12 cellular contexts compared by ENCODE assay signal in the genomic region with DNA sequence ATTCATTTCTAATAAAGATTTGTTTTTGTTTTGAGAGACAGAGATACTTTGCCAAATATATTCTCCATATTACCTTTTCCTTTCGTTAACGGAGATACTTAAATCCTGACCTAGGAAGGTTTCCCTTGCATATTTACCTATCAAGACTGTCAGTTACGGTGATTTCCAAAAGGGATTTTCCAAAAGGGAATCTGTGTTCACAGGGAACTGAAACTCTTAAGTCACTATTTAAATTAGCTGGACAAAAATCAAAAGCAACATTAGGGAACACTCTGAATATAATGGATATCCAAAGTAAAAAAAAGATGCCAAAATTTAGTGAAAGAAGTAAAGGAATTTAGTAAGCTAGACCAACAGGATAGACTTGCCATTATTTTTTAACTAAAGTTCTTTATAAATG. TPM values are rescaled to one million over a fixed set of nuclear protein-coding genes. Genes with fewer than 3 reads are reported as not detected.
DNase-seq lines count a peak whose midpoint lies in the region; ATAC-seq, FAIRE-seq and TF ChIP-seq lines count a peak whose summit lies in the region.
"Had no signal": no experiment of that assay in that cellular context is flagged by ENCODE, and none has a peak within 500 bp of the region (broad histone marks: within the 10 kb centered on the region; RNA-seq: fewer than 3 reads in every experiment).

No MANE protein-coding gene starts in this region.

- H4K20me1 ChIP-seq in keratinocyte (ENCODE audit: control insufficient read depth, extremely low read depth, insufficient read depth, low read length): no peaks in the 10 kb centered on the region

- H3K79me2 ChIP-seq in keratinocyte (ENCODE audit: control insufficient read depth, insufficient read depth, low read length): peaks cover 96% of the 10 kb centered on the region

- H3K4me1 Mint-ChIP-seq in HFFc6 (ENCODE audit: low read depth): peaks cover 72% of the 10 kb centered on the region
- H3K4me1 Mint-ChIP-seq in activated naive CD8-positive, alpha-beta T cell treated with anti-CD3 and anti-CD28 coated beads, Interleukin-2, amount 50 U/mL, for 24 hours: peaks cover 56% of the 10 kb centered on the region
- H3K4me1 Mint-ChIP-seq in stimulated activated memory B cell treated with anti-CD40 and anti-IgM and Interleukin-4, amounts not matched to agents 10 μg/mL and 1 μg/mL and 100 μg/mL, for 72 hours: peaks cover 40% of the 10 kb centered on the region

- no peaks in the 10 kb centered on the region for H3K27me3 ChIP-seq in keratinocyte (ENCODE audit: control insufficient read depth, extremely low read depth, insufficient read depth, low read length)

- peaks cover 58% of the 10 kb centered on the region for H3K36me3 Mint-ChIP-seq in HFFc6 (ENCODE audit: low read depth)
- peaks cover 12% of the 10 kb centered on the region for H3K36me3 Mint-ChIP-seq in activated naive CD8-positive, alpha-beta T cell treated with anti-CD3 and anti-CD28 coated beads, Interleukin-2, amount 50 U/mL, for 24 hours (ENCODE audit: low read depth)
- H3K36me3 Mint-ChIP-seq in stimulated activated memory B cell treated with anti-CD40 and anti-IgM and Interleukin-4, amounts not matched to agents 10 μg/mL and 1 μg/mL and 100 μg/mL, for 72 hours: peaks cover 18% of the 10 kb centered on the region

- DNase-seq in HFFc6: no peak
- no peak for DNase-seq in activated naive CD8-positive, alpha-beta T cell treated with anti-CD3 and anti-CD28 coated beads, Interleukin-2, amount 50 U/mL, for 24 hours
- no peak for DNase-seq in keratinocyte (ENCODE audit: low read depth, low spot score)
- no peak for DNase-seq in activated CD8-positive, alpha-beta memory T cell treated with anti-CD3 and anti-CD28 coated beads, Interleukin-2, amount 50 U/mL, for 48 hours
- DNase-seq: activated CD4-positive, alpha-beta memory T cell treated with anti-CD3 and anti-CD28 coated beads, Interleukin-2, amount 10 ng/mL, durations not matched to agents 7 days and 5 days; caudate nucleus; immature natural killer cell; NCI-H1436; stimulated activated naive CD8-positive, alpha-beta T cell treated with anti-CD3 and anti-CD28 coated beads, Interleukin-15, Interleukin-2, amounts not matched to agents 100 U/mL and 50 U/mL, for 24 hours had no signal

- dilution Hi-C loops in keratinocyte (cut with MboI; ENCODE audit: extremely low pct_ligation_motif_present, low sequenced_read_pairs): no loop called here

- H3K4me3 ChIP-seq in keratinocyte (ENCODE audit: control insufficient read depth in 2 of 3, extremely low read depth in 1 of 3, insufficient read depth in 2 of 3, low read depth in 1 of 3, low read length in 3 of 3): peak overlapping the region; percentile 85 to 97 (median 90)

- peak overlapping the region; percentile 96 for H3K9ac ChIP-seq in keratinocyte (ENCODE audit: control insufficient read depth, extremely low read depth, insufficient read depth, low read length)

- no peaks in the 10 kb centered on the region for H3K9me3 ChIP-seq in keratinocyte (ENCODE audit: control insufficient read depth, low read depth, low read length)

- no peaks in the 10 kb centered on the region; the same call in 1 of the 2 replicates for H3K27me3 Mint-ChIP-seq in HFFc6 (ENCODE audit: insufficient read depth)
- H3K27me3 Mint-ChIP-seq in activated naive CD8-positive, alpha-beta T cell treated with anti-CD3 and anti-CD28 coated beads, Interleukin-2, amount 50 U/mL, for 24 hours: no peaks in the 10 kb centered on the region
- H3K27me3 Mint-ChIP-seq in stimulated activated memory B cell treated with anti-CD40 and anti-IgM and Interleukin-4, amounts not matched to agents 10 μg/mL and 1 μg/mL and 100 μg/mL, for 72 hours: no peaks in the 10 kb centered on the region
- H3K27me3 Mint-ChIP-seq: activated CD4-positive, alpha-beta memory T cell treated with anti-CD3 and anti-CD28 coated beads, Interleukin-2, amount 10 ng/mL, durations not matched to agents 7 days and 5 days had no signal

- H3K4me2 ChIP-seq in keratinocyte (ENCODE audit: control insufficient read depth, extremely low read depth, insufficient read depth, low read depth, low read length): peak overlapping the region; percentile 77

- no peak for FAIRE-seq in keratinocyte (lab: Jason Lieb, UNC)

- H3K4me1 ChIP-seq in keratinocyte (ENCODE audit: control insufficient read depth, extremely low read depth, insufficient read depth, low read length): peaks cover 42% of the 10 kb centered on the region

- no peak overlapping the region for H2AFZ ChIP-seq in keratinocyte (ENCODE audit: control insufficient read depth, low read length)

- H3K9me3 Mint-ChIP-seq in HFFc6: no peaks in the 10 kb centered on the region
- no peaks in the 10 kb centered on the region for H3K9me3 Mint-ChIP-seq in activated naive CD8-positive, alpha-beta T cell treated with anti-CD3 and anti-CD28 coated beads, Interleukin-2, amount 50 U/mL, for 24 hours
- H3K9me3 Mint-ChIP-seq in stimulated activated memory B cell treated with anti-CD40 and anti-IgM and Interleukin-4, amounts not matched to agents 10 μg/mL and 1 μg/mL and 100 μg/mL, for 72 hours: no peaks in the 10 kb centered on the region
- H3K9me3 Mint-ChIP-seq: activated CD4-positive, alpha-beta memory T cell treated with anti-CD3 and anti-CD28 coated beads, Interleukin-2, amount 10 ng/mL, durations not matched to agents 7 days and 5 days; immature natural killer cell had no signal

- peak overlapping the region; percentile 96 for H3K27ac ChIP-seq in keratinocyte (ENCODE audit: control insufficient read depth, insufficient read depth, low read length)

- ATAC-seq in activated naive CD8-positive, alpha-beta T cell treated with anti-CD3 and anti-CD28 coated beads, Interleukin-2, amount 50 U/mL, for 24 hours: no peak
- ATAC-seq in stimulated activated memory B cell treated with anti-CD40 and anti-IgM and Interleukin-4, amounts not matched to agents 10 μg/mL and 1 μg/mL and 100 μg/mL, for 72 hours: no peak
- ATAC-seq in GM21619 (IDR thresholded peaks at IDR 0.05; ENCODE audit: unreplicated experiment): no peak
- no peak for ATAC-seq in GM19351 (IDR thresholded peaks at IDR 0.05; ENCODE audit: unreplicated experiment)
- ATAC-seq: stimulated activated naive CD8-positive, alpha-beta T cell treated with anti-CD3 and anti-CD28 coated beads, Interleukin-15, Interleukin-2, amounts not matched to agents 100 U/mL and 50 U/mL, for 24 hours had no signal

- H3K36me3 ChIP-seq in keratinocyte (ENCODE audit: control insufficient read depth in 2 of 2, extremely low read depth in 1 of 2, insufficient read depth in 2 of 2, low read length in 2 of 2): peaks cover 10% of the 10 kb centered on the region in 2 experiments

- peak overlapping the region; percentile 86 for H3K27ac Mint-ChIP-seq in HFFc6
- H3K27ac Mint-ChIP-seq in activated naive CD8-positive, alpha-beta T cell treated with anti-CD3 and anti-CD28 coated beads, Interleukin-2, amount 50 U/mL, for 24 hours: peak overlapping the region; percentile 91
- peak overlapping the region; percentile 92 for H3K27ac Mint-ChIP-seq in stimulated activated memory B cell treated with anti-CD40 and anti-IgM and Interleukin-4, amounts not matched to agents 10 μg/mL and 1 μg/mL and 100 μg/mL, for 72 hours

- H3K4me3 Mint-ChIP-seq in HFFc6: peak overlapping the region; percentile 91
- peak overlapping the region; percentile 90 for H3K4me3 Mint-ChIP-seq in activated naive CD8-positive, alpha-beta T cell treated with anti-CD3 and anti-CD28 coated beads, Interleukin-2, amount 50 U/mL, for 24 hours
- H3K4me3 Mint-ChIP-seq in stimulated activated memory B cell treated with anti-CD40 and anti-IgM and Interleukin-4, amounts not matched to agents 10 μg/mL and 1 μg/mL and 100 μg/mL, for 72 hours: no peak overlapping the region

- no peak for TF ChIP-seq CTCF in HFFc6 (IDR thresholded peaks at IDR 0.05)
- no peak for TF ChIP-seq CTCF in keratinocyte (optimal IDR thresholded peaks at IDR 0.05 in 1 of 3, IDR thresholded peaks at IDR 0.05 in 1 of 3, conservative IDR thresholded peaks at IDR 0.05 in 1 of 3; ENCODE audit: extremely low read depth in 1 of 3, insufficient read depth in 2 of 3, low read length in 3 of 3)

- no peaks in the 10 kb centered on the region for H3K9me1 ChIP-seq in keratinocyte (ENCODE audit: control insufficient read depth, extremely low read depth, insufficient read depth, low read length)

RNA-seq across cellular contexts. Expression of gene LRRFIP2, which starts 0.6 kb away (rescaled TPM):
- total RNA-seq in HFFc6 (2021; fragmentation: NEBNext Ultra II Directional; extraction: Animal tissue kit (Norgen Biotek cat#: 25700)): 100 to 1,000 TPM; 124 to 151 (median 134) TPM
- polyA plus RNA-seq in keratinocyte: 40.9 to 70.3 TPM (median 57.8 TPM) in 3 replicates
- polyA plus RNA-seq in keratinocyte (2011; ENCODE audit: low read depth): 391 TPM
- 55.5 and 69.8 TPM in 2 replicates for polyA plus RNA-seq in keratinocyte (2011; cell fraction: cytosol; rRNA removed)
- polyA plus RNA-seq in keratinocyte (2011; cell fraction: nucleus; rRNA removed): 54.5 and 81.0 TPM in 2 replicates
- 58.7 and 85.4 TPM in 2 replicates for polyA plus RNA-seq in keratinocyte (2012; ENCODE audit: low replicate concordance)
- polyA minus RNA-seq in keratinocyte: 9.4 to 62.4 TPM (median 24.3 TPM) in 3 replicates
- 31.3 TPM for polyA minus RNA-seq in keratinocyte (2011; cell fraction: cytosol; rRNA and poly(A)+ RNA removed)
- polyA minus RNA-seq in keratinocyte (2011; cell fraction: nucleus; rRNA and poly(A)+ RNA removed): 89.6 and 133 TPM in 2 replicates
